In genomic region chr6:163793584-163793983, GRCh38 we compare ENCODE assay signal across 10 cellular contexts.
DNase-seq lines count a peak whose midpoint lies in the region; ATAC-seq and TF ChIP-seq lines count a peak whose summit lies in the region.
"Had no signal": no experiment of that assay in that cellular context is flagged by ENCODE, and none has a peak within 500 bp of the region (broad histone marks: within the 10 kb centered on the region; RNA-seq: fewer than 3 reads in every experiment).

No MANE protein-coding gene starts in this region.

- 0 out of 2 replicates have a peak, but pooled peaks cover 3% of the 10 kb centered on the region for H3K27me3 ChIP-seq in PC-3 (ENCODE audit: low read length)
- peaks cover 28% of the 10 kb centered on the region for H3K27me3 ChIP-seq in PC-9 (ENCODE audit: insufficient read depth, low read depth)

- H3K79me2 ChIP-seq in PC-3 (ENCODE audit: low read length) (no peaks in the 10 kb centered on the region), PC-9 (ENCODE audit: low read depth) (no peaks in the 10 kb centered on the region)

- no peaks in the 10 kb centered on the region for H4K20me1 ChIP-seq in PC-3 (ENCODE audit: low read length)
- no peaks in the 10 kb centered on the region for H4K20me1 ChIP-seq in PC-9 (ENCODE audit: insufficient read depth)

- H3K4me3 ChIP-seq in PC-3 (ENCODE audit: low read length) (no peak overlapping the region), PC-9 (no peak overlapping the region)

- CTCF ChIA-PET in PC-3 (lab: Charles Lee) (no interaction called here), PC-9 (lab: Charles Lee) (no interaction called here)
- CTCF ChIA-PET in activated CD4-positive, alpha-beta T cell treated with anti-CD3 and anti-CD28 coated beads, Interleukin-2, amount 10 ng/mL, durations not matched to agents 7 days and 5 days (lab: Charles Lee), result no interaction called here

- H3K9me3 Mint-ChIP-seq in nephron, result peaks cover 12% of the 10 kb centered on the region
- H3K9me3 Mint-ChIP-seq in activated CD4-positive, alpha-beta T cell treated with anti-CD3 and anti-CD28 coated beads, Interleukin-2, amount 10 ng/mL, durations not matched to agents 7 days and 5 days, result no peaks in the 10 kb centered on the region

- H3K36me3 ChIP-seq in PC-3 (ENCODE audit: low read depth, low read length) (no peaks in the 10 kb centered on the region), PC-9 (ENCODE audit: low read depth) (no peaks in the 10 kb centered on the region)

- no peak overlapping the region for H3K27ac ChIP-seq in PC-3 (ENCODE audit: low read length)
- no peak overlapping the region for H3K27ac ChIP-seq in PC-9

- no peak overlapping the region for H3K4me2 ChIP-seq in PC-3 (ENCODE audit: low read length)
- no peak overlapping the region for H3K4me2 ChIP-seq in PC-9

- peak overlapping the region in 2 of 3 experiments; percentile 25 to 39 for H3K27ac Mint-ChIP-seq in nephron
- H3K27ac Mint-ChIP-seq in activated CD4-positive, alpha-beta T cell treated with anti-CD3 and anti-CD28 coated beads, Interleukin-2, amount 10 ng/mL, durations not matched to agents 7 days and 5 days, result no peak overlapping the region

- peaks cover 4% of the 10 kb centered on the region for H3K27me3 Mint-ChIP-seq in nephron (ENCODE audit: low read depth)
- H3K27me3 Mint-ChIP-seq in activated CD4-positive, alpha-beta T cell treated with anti-CD3 and anti-CD28 coated beads, Interleukin-2, amount 10 ng/mL, durations not matched to agents 7 days and 5 days, result peaks cover 15% of the 10 kb centered on the region

- H2AFZ ChIP-seq in PC-3 (ENCODE audit: low read length) (no peak overlapping the region), PC-9 (no peak overlapping the region)

- H3K4me1 ChIP-seq in PC-3 (ENCODE audit: insufficient read depth, low read length) (no peaks in the 10 kb centered on the region), PC-9 (replicated peaks; ENCODE audit: insufficient read depth) (no peaks in the 10 kb centered on the region)

- peak; percentile 98 for ATAC-seq in GM18861 (IDR thresholded peaks at IDR 0.05; ENCODE audit: unreplicated experiment)
- ATAC-seq in HG02610 (IDR thresholded peaks at IDR 0.05; ENCODE audit: unreplicated experiment), result peak; percentile 98
- no peak for ATAC-seq in PC-3

- no peaks in the 10 kb centered on the region for H3K9me3 ChIP-seq in PC-3 (ENCODE audit: low read length)
- H3K9me3 ChIP-seq in PC-9 (ENCODE audit: insufficient read depth, low read depth), result no peaks in the 10 kb centered on the region

- H3K9me2 ChIP-seq in PC-3 (replicated peaks; ENCODE audit: low read length) (no peaks in the 10 kb centered on the region), PC-9 (ENCODE audit: insufficient read depth) (no peaks in the 10 kb centered on the region)

- DNase-seq in PC-3, result peak; percentile 35
- no peak for DNase-seq in PC-9
- DNase-seq in NCI-H345 (lab: John Stamatoyannopoulos, UW), result no peak
- no peak for DNase-seq in NCI-H1092 (lab: John Stamatoyannopoulos, UW)
- no peak for DNase-seq in activated CD4-positive, alpha-beta T cell treated with anti-CD3 and anti-CD28 coated beads, Interleukin-2, amount 10 ng/mL, durations not matched to agents 7 days and 5 days
- DNase-seq: effector CD8-positive, alpha-beta T cell; T-helper 9 cell had no signal

- POLR2A ChIA-PET in PC-3 (lab: Charles Lee; ENCODE audit: unreplicated experiment), result no interaction called here
- POLR2A ChIA-PET in PC-9 (lab: Charles Lee; ENCODE audit: unreplicated experiment), result no interaction called here
- POLR2A ChIA-PET in activated CD4-positive, alpha-beta T cell treated with anti-CD3 and anti-CD28 coated beads, Interleukin-2, amount 10 ng/mL, durations not matched to agents 7 days and 5 days (lab: Charles Lee), result no interaction called here

- BruUV-seq in PC-3 (replicated peaks; lab: Mats Ljungman, UMichigan), result no TSS peak
- no TSS peak for BruUV-seq in PC-9 (replicated peaks; lab: Mats Ljungman, UMichigan)

- intact Hi-C loops in PC-3 (cut with micrococcal nuclease), result no loop called here
- intact Hi-C loops in PC-9 (cut with micrococcal nuclease; ENCODE audit: unreplicated experiment), result no loop called here

- peaks cover 22% of the 10 kb centered on the region for H3K4me1 Mint-ChIP-seq in nephron
- no peaks in the 10 kb centered on the region for H3K4me1 Mint-ChIP-seq in activated CD4-positive, alpha-beta T cell treated with anti-CD3 and anti-CD28 coated beads, Interleukin-2, amount 10 ng/mL, durations not matched to agents 7 days and 5 days

- no peak overlapping the region for H3K4me3 Mint-ChIP-seq in nephron
- no peak overlapping the region for H3K4me3 Mint-ChIP-seq in activated CD4-positive, alpha-beta T cell treated with anti-CD3 and anti-CD28 coated beads, Interleukin-2, amount 10 ng/mL, durations not matched to agents 7 days and 5 days

- H3K36me3 Mint-ChIP-seq in nephron (ENCODE audit: low read depth), result no peaks in the 10 kb centered on the region
- H3K36me3 Mint-ChIP-seq in activated CD4-positive, alpha-beta T cell treated with anti-CD3 and anti-CD28 coated beads, Interleukin-2, amount 10 ng/mL, durations not matched to agents 7 days and 5 days (ENCODE audit: low read depth), result no peaks in the 10 kb centered on the region

- TF ChIP-seq CTCF in PC-3 (conservative IDR thresholded peaks at IDR 0.05; ENCODE audit: low read depth, low read length) (no peak), nephron (IDR thresholded peaks at IDR 0.05; ENCODE audit: unreplicated experiment in 3 of 3) (no peak), PC-9 (conservative IDR thresholded peaks at IDR 0.05) (no peak)

- H3F3A ChIP-seq in PC-3 (ENCODE audit: low read length, unreplicated experiment) (no peaks in the 10 kb centered on the region), PC-9 (ENCODE audit: insufficient read depth, low read depth) (no peaks in the 10 kb centered on the region)

- H3K9ac ChIP-seq in PC-3 (ENCODE audit: low read length), result no peak overlapping the region
